ENCODE assay signal across 27 cellular contexts in genomic region chr7:155611808-155612447, GRCh38.
"Had no signal": no experiment of that assay in that cellular context is flagged by ENCODE, and none has a peak within 500 bp of the region (broad histone marks: within the 10 kb centered on the region; RNA-seq: fewer than 3 reads in every experiment).

No MANE protein-coding gene starts in this region.

- DNase-seq: effector CD8-positive, alpha-beta T cell; effector memory CD8-positive, alpha-beta T cell; endodermal cell; erythroblast; esophagus squamous epithelium; foreskin fibroblast; foreskin melanocyte; gastrocnemius medialis; glutamatergic neuron; head of caudate nucleus; heart right ventricle; hippocampal formation; kidney glomerular epithelial cell; left colon; left ventricle myocardium superior; mammary epithelial cell; mesendoderm; midbrain had no signal

- H3K4me1 ChIP-seq: esophagus squamous epithelium, gastrocnemius medialis, heart right ventricle had no signal

- ATAC-seq: effector memory CD8-positive, alpha-beta T cell; esophagus mucosa; gastrocnemius medialis; heart right ventricle; left colon; left lobe of liver; left ventricle myocardium superior had no signal

- H3K4me3 ChIP-seq: coronary artery, esophagus squamous epithelium, gastrocnemius medialis, heart right ventricle, lung had no signal

- FAIRE-seq: colon, endometrium, islet of Langerhans, keratinocyte had no signal

- H3K27me3 ChIP-seq: gastrocnemius medialis, heart right ventricle had no signal

- H3K27ac ChIP-seq: coronary artery, epithelial cell of prostate, esophagus squamous epithelium, gastrocnemius medialis, heart right ventricle had no signal

- H3K9me3 ChIP-seq: esophagus squamous epithelium, gastrocnemius medialis, heart right ventricle had no signal

- H3K36me3 ChIP-seq: esophagus squamous epithelium, gastrocnemius medialis, heart right ventricle had no signal
